Comparison of ENCODE assay signal across 20 cellular contexts in the genomic region with DNA sequence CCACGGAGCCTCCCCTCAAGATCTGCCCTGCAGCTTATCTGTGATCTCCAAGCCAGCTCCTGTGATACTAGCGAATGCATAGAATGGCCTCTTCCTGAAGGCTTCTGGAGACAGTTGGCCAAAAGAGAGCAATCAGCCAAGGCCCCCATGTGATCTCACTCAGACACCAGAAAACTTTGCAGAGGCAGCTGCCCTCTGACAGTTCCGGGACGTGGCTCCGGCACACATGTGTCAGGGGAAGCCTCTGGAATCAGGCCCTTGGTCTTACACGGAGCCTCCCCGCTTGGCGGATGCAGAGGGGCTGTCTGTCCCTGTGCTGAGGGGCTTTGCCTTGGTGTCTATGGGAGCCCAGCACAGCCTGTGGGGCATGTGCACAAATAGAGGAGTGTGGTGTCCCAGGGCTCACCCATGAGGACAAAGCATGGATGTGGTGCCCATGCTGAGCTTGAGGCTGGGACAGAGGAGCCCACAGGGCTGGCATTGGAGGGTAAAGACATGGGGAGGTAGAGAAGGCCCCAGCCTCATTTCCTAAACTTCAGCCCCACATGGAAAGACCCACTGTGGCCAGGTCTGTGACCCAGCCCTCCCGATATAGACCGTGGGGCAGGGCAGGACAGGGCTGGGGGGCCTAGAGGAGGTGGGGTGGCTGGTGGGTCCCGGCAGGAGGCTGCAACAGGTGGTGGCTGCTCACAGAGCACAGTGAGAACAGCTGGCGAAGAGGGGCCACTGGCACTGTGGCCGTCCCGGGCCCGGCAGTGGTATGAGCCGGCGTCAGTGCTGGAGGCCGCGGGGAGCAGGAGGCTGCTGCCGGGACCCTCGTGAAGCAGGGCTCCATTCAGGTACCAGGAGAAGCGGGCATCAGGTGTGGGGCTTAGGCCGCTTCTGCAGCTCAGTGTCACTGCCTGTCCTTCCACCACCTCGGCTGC. TPM values are rescaled to one million over a fixed set of nuclear protein-coding genes. Genes with fewer than 3 reads are reported as not detected.
DNase-seq lines count a peak whose midpoint lies in the region; ATAC-seq and TF ChIP-seq lines count a peak whose summit lies in the region.
"Had no signal": no experiment of that assay in that cellular context is flagged by ENCODE, and none has a peak within 500 bp of the region (broad histone marks: within the 10 kb centered on the region; RNA-seq: fewer than 3 reads in every experiment).

No MANE protein-coding gene starts in this region.

- 51 to 60% (median 54%) methylated on average over 24 of the region's 24 CpGs for WGBS in psoas muscle, 3 donors

- H3K27ac Mint-ChIP-seq in CD4-positive, alpha-beta T cell = no peak overlapping the region

- no peaks in the 10 kb centered on the region for H3K36me3 Mint-ChIP-seq in CD4-positive, alpha-beta T cell (ENCODE audit: low read depth)

- no peaks in the 10 kb centered on the region for H3K27me3 Mint-ChIP-seq in CD4-positive, alpha-beta T cell

- H3K4me3 ChIP-seq in psoas muscle = no peak overlapping the region

- no peak overlapping the region for H3K27ac ChIP-seq in psoas muscle
- no peak overlapping the region for H3K27ac ChIP-seq in CD4-positive, alpha-beta T cell (ENCODE audit: low read depth, low read length)
- H3K27ac ChIP-seq: C4-2B had no signal

- DNase-seq in GM03348 (ENCODE audit: low spot score) (peak; percentile 32), HCEC 1CT (peak; percentile 5), islet precursor cell (peak; percentile 50), psoas muscle (peak in 1 of 2 donors; percentile 45), cerebellar cortex (ENCODE audit: low spot score) (no peak), NCI-H1930 (lab: John Stamatoyannopoulos, UW) (no peak)
- no peak for DNase-seq in CD4-positive, alpha-beta T cell
- DNase-seq: AML-193, GF-D8, GOT3, NCI-H1092 treated with DMSO at 0.1 percent for 48 hours, NCI-H146, NCI-H2107, NCI-H510A treated with DMSO at 0.1 percent for 48 hours, NCI-H774, SK-N-SH had no signal

- peaks cover 3% of the 10 kb centered on the region for H3K9me3 ChIP-seq in psoas muscle
- peaks cover 4% of the 10 kb centered on the region for H3K9me3 ChIP-seq in CD4-positive, alpha-beta T cell (ENCODE audit: control insufficient read depth, low read length)
- H3K9me3 ChIP-seq: SK-N-SH had no signal

- CTCF ChIA-PET in CD4-positive, alpha-beta T cell (lab: Charles Lee) = no interaction called here

- peak in 3 of 4 donors; percentile 17 to 27 (median 23) for ATAC-seq in psoas muscle
- ATAC-seq in CD4-positive, alpha-beta T cell (ENCODE audit: poor library complexity) = no peak
- ATAC-seq: Right ventricle myocardium inferior had no signal

- POLR2A ChIA-PET in CD4-positive, alpha-beta T cell (lab: Charles Lee) = interaction anchor here (0.9 kb wide), 1 partner anchor 79 kb away, joined by 3 read pairs; no protein-coding TSS in a partner anchor

- no peaks in the 10 kb centered on the region for H3K9me3 Mint-ChIP-seq in CD4-positive, alpha-beta T cell

- no peaks in the 10 kb centered on the region for H3K4me1 Mint-ChIP-seq in CD4-positive, alpha-beta T cell (ENCODE audit: low read depth)

- intact Hi-C loops in psoas muscle (cut with DNase I) = no loop called here
- intact Hi-C loops in CD4-positive, alpha-beta T cell (cut with DNase I, micrococcal nuclease) = no loop called here

- no peak overlapping the region for H3K4me3 Mint-ChIP-seq in CD4-positive, alpha-beta T cell

- H3K36me3 ChIP-seq in psoas muscle (ENCODE audit: insufficient read depth in 1 of 2, low read depth in 1 of 2) = no peaks in the 10 kb centered on the region

- no peaks in the 10 kb centered on the region for H3K4me1 ChIP-seq in psoas muscle

- H3K27me3 ChIP-seq in psoas muscle (ENCODE audit: insufficient read depth in 3 of 3, low read length in 2 of 3) = no peaks in the 10 kb centered on the region
- H3K27me3 ChIP-seq in CD4-positive, alpha-beta T cell (ENCODE audit: control insufficient read depth, insufficient read depth, low read length) = no peaks in the 10 kb centered on the region

- TF ChIP-seq CTCF in psoas muscle (IDR thresholded peaks at IDR 0.05) = no peak
- no peak for TF ChIP-seq CTCF in CD4-positive, alpha-beta T cell (IDR thresholded peaks at IDR 0.05)

RNA-seq across cellular contexts. Expression of gene SIGLEC1, which starts 13.6 kb away (rescaled TPM):
- total RNA-seq in psoas muscle = 1 to 10 TPM; 2.3 to 6.2 (median 3.5) TPM
- 1 to 10 TPM in 2 of 3 donors, under 1 TPM in 1; 0.98 to 2.6 (median 1.3) TPM for polyA plus RNA-seq in psoas muscle
- total RNA-seq in CD4-positive, alpha-beta T cell = under 1 TPM; 0.08 to 0.11 TPM
- total RNA-seq: Daoy had no signal
- polyA plus RNA-seq: SK-N-SH had no signal

RNA-seq across cellular contexts. Expression of gene ADAM33, which starts 17.0 kb away (rescaled TPM):
- total RNA-seq in psoas muscle = 1 to 10 TPM; 2.4 to 8.9 (median 3.1) TPM
- polyA plus RNA-seq in psoas muscle = 1 to 10 TPM; 4.3 to 6.6 (median 4.6) TPM
- not detected for total RNA-seq in CD4-positive, alpha-beta T cell
- total RNA-seq: Daoy, OCI-LY7 had no signal

RNA-seq across cellular contexts. Expression of gene HSPA12B, which starts 33.7 kb away (rescaled TPM):
- 1 to 10 TPM; 5.7 to 9.7 (median 8.2) TPM for total RNA-seq in psoas muscle
- 1 to 10 TPM; 4.0 to 7.6 (median 7.5) TPM for polyA plus RNA-seq in psoas muscle
- under 1 TPM in 1 of 2 experiments, not detected in 1; 0.08 TPM for total RNA-seq in CD4-positive, alpha-beta T cell
- total RNA-seq: OCI-LY7 had no signal

RNA-seq across cellular contexts. Expression of gene GFRA4, which starts 35.6 kb away (rescaled TPM):
- total RNA-seq in psoas muscle = not detected
- not detected for polyA plus RNA-seq in psoas muscle
- not detected for total RNA-seq in CD4-positive, alpha-beta T cell
- total RNA-seq: Daoy, OCI-LY7, Right ventricle myocardium inferior had no signal
- polyA plus RNA-seq: SK-N-SH had no signal

Comparison
In these comparisons a context has a peak if more than half of its experiments do, and no peak if none do; other contexts are left out.
1. DNase-seq: peak in GM03348 (single experiment), HCEC 1CT (single experiment) and islet precursor cell (single experiment); none in cerebellar cortex (single experiment), NCI-H1930 (0 of 2) and CD4-positive, alpha-beta T cell (0 of 10).
2. RNA of gene HSPA12B, which starts 33.7 kb away (total RNA-seq): 5.7 to 9.7 TPM in psoas muscle; 0.08 TPM in CD4-positive, alpha-beta T cell; every median in the first group is over 4 times any median in the second.